In genomic region chr3:172137287-172138030, GRCh38 we compare ENCODE assay signal across 7 cellular contexts.
A peak's percentile ranks its signal among the peaks of the same experiment; 100 is the strongest.
DNase-seq lines count a peak whose midpoint lies in the region; ATAC-seq, FAIRE-seq and TF ChIP-seq lines count a peak whose summit lies in the region.

No MANE protein-coding gene starts in this region.

- H3F3A ChIP-seq in Loucy (ENCODE audit: low read depth): no peaks in the 10 kb centered on the region; the same call in 1 of the 2 replicates

- TF ChIP-seq POLR2A in HepG2 (IDR thresholded peaks at IDR 0.05; ENCODE audit: insufficient read depth in 1 of 2, low read depth in 2 of 2, low read length in 2 of 2): no peak

- H3K4me1 Mint-ChIP-seq in MCF 10A (ENCODE audit: insufficient read depth, unreplicated experiment): peaks cover 47% of the 10 kb centered on the region

- H4K20me1 ChIP-seq in Loucy (ENCODE audit: insufficient read depth, low read length, poor library complexity, severe bottlenecking) (no peaks in the 10 kb centered on the region), HepG2 (ENCODE audit: insufficient read depth, low read length) (peaks cover 68% of the 10 kb centered on the region)

- no peak for TF ChIP-seq EP300 in HepG2 (IDR thresholded peaks at IDR 0.05; ENCODE audit: low read depth in 2 of 2, low read length in 2 of 2)
- TF ChIP-seq EP300 in HepG2 (CRISPR knock-in tag; IDR thresholded peaks at IDR 0.05; ENCODE audit: borderline replicate concordance): no peak

- no peaks in the 10 kb centered on the region for H3K27me3 ChIP-seq in Loucy (ENCODE audit: insufficient read depth, low read length, poor library complexity, severe bottlenecking)
- H3K27me3 ChIP-seq in HepG2 (ENCODE audit: control insufficient read depth in 1 of 2, insufficient read depth in 2 of 2, low read length in 2 of 2): no peaks in the 10 kb centered on the region
- H3K27me3 ChIP-seq in thoracic aorta (replicated peaks; ENCODE audit: insufficient read depth): no peaks in the 10 kb centered on the region
- no peaks in the 10 kb centered on the region for H3K27me3 ChIP-seq in SJCRH30

- no peak for FAIRE-seq in HepG2 (lab: Jason Lieb, UNC)

- 83% methylated on average over 2 of the region's 2 CpGs for WGBS in HepG2 (ENCODE audit: low lambda C conversion rate)

- H3K4me3 Mint-ChIP-seq in MCF 10A (ENCODE audit: unreplicated experiment): no peak overlapping the region

- peaks cover 46% of the 10 kb centered on the region for H3K36me3 Mint-ChIP-seq in MCF 10A (ENCODE audit: insufficient read depth, unreplicated experiment)

- BruUV-seq in MCF 10A (replicated peaks; lab: Mats Ljungman, UMichigan) (no TSS peak), HepG2 (replicated peaks; lab: Mats Ljungman, UMichigan) (no TSS peak)

- TF ChIP-seq CTCF in Loucy (conservative IDR thresholded peaks at IDR 0.05; ENCODE audit: low read length) (no peak), MCF 10A (IDR thresholded peaks at IDR 0.05; ENCODE audit: unreplicated experiment) (no peak), HepG2 (CRISPR knock-in tag; IDR thresholded peaks at IDR 0.05) (no peak), thoracic aorta (IDR thresholded peaks at IDR 0.05) (no peak)

- H3K27me3 Mint-ChIP-seq in MCF 10A (ENCODE audit: insufficient read depth, unreplicated experiment): no peaks in the 10 kb centered on the region

- POLR2A ChIA-PET in MCF 10A (lab: Yijun Ruan, JAX): interaction anchor here (0.6 to 13.1 kb wide), 12 partner anchors 7 to 1410 kb away, joined by 3 to 139 read pairs (median 5); partner anchors contain the start of gene FNDC3B
- POLR2A ChIA-PET in HepG2 (lab: Yijun Ruan, JAX): interaction anchor here (1.2 to 5.0 kb wide), 3 partner anchors 9 to 98 kb away, joined by 3 to 52 read pairs (median 37); partner anchors contain the start of gene FNDC3B

- peak; percentile 57 for DNase-seq in MCF 10A (ENCODE audit: unreplicated experiment)
- no peak for DNase-seq in HepG2 (ENCODE audit: low spot score)
- no peak for DNase-seq in thoracic aorta (ENCODE audit: low spot score)
- no peak for DNase-seq in SJCRH30
- DNase-seq in NCI-H748 (lab: John Stamatoyannopoulos, UW; ENCODE audit: unreplicated experiment): no peak
- no peak for DNase-seq in caudate nucleus (lab: John Stamatoyannopoulos, UW)

- ATAC-seq in HepG2 (no peak), thoracic aorta (ENCODE audit: insufficient number of reproducible peaks, low FRiP score, low read depth) (no peak)

- H3K36me3 ChIP-seq in Loucy (ENCODE audit: insufficient read depth, low read length) (no peaks in the 10 kb centered on the region), HepG2 (replicated peaks in 1 of 2; ENCODE audit: control insufficient read depth in 1 of 2, insufficient read depth in 2 of 2, low read length in 2 of 2) (peaks cover 11 to 45% of the 10 kb centered on the region in 2 experiments), thoracic aorta (no peaks in the 10 kb centered on the region), SJCRH30 (peaks cover 17% of the 10 kb centered on the region)

- CTCF ChIA-PET in MCF 10A (lab: Yijun Ruan, JAX): interaction anchor here (0.9 to 2.0 kb wide), 6 partner anchors 9 to 365 kb away, joined by 3 to 7 read pairs (median 4); no protein-coding TSS in a partner anchor
- CTCF ChIA-PET in HepG2 (lab: Yijun Ruan, JAX; ENCODE audit: low intra/inter-chr PET ratio, low total read pairs): no interaction called here

- H3K79me2 ChIP-seq in Loucy (ENCODE audit: insufficient read depth, low read length): peaks cover 10% of the 10 kb centered on the region; the same call in 1 of the 2 replicates
- H3K79me2 ChIP-seq in HepG2 (ENCODE audit: insufficient read depth, low read length): peaks cover 90% of the 10 kb centered on the region

- in situ Hi-C loops in HepG2 (cut with HindIII; ENCODE audit: extremely low pct_ligation_motif_present, low pct_unique_long_range_greater_than_20kb): no loop called here

- H3K27ac ChIP-seq in HepG2 (ENCODE audit: extremely low read length, insufficient read depth, low read length): peak overlapping the region; percentile 89
- peak overlapping the region; percentile 41 to 58 for H3K27ac ChIP-seq in thoracic aorta
- H3K27ac ChIP-seq in SJCRH30: no peak overlapping the region
- H3K27ac ChIP-seq in caudate nucleus (ENCODE audit: low read depth, low read length): no peak overlapping the region

- H3K9ac ChIP-seq in Loucy (ENCODE audit: low read depth, low read length, poor library complexity, severe bottlenecking): peak overlapping the region; percentile 10
- no peak overlapping the region for H3K9ac ChIP-seq in HepG2 (ENCODE audit: insufficient read depth, low read depth, low read length)

- peaks cover 53% of the 10 kb centered on the region for H3K4me1 ChIP-seq in Loucy (ENCODE audit: insufficient read depth, low read length, poor library complexity, severe bottlenecking)
- peaks cover 99% of the 10 kb centered on the region for H3K4me1 ChIP-seq in HepG2 (ENCODE audit: insufficient read depth, low read length)
- peaks cover 61 to 85% of the 10 kb centered on the region in 2 donors for H3K4me1 ChIP-seq in thoracic aorta (ENCODE audit: control insufficient read depth in 1 of 2, low read depth in 2 of 2)
- H3K4me1 ChIP-seq in SJCRH30: peaks cover 31% of the 10 kb centered on the region

- H2AFZ ChIP-seq in Loucy (ENCODE audit: low read length) (no peak overlapping the region), HepG2 (ENCODE audit: low read length) (no peak overlapping the region)

- peak overlapping the region; percentile 66 for H3K27ac Mint-ChIP-seq in MCF 10A (ENCODE audit: low read depth, unreplicated experiment)

- TF ChIP-seq RAD21 in HepG2 (CRISPR knock-in tag; IDR thresholded peaks at IDR 0.05): no peak

- H3K4me2 ChIP-seq in Loucy (ENCODE audit: low read depth, low read length, poor library complexity, severe bottlenecking) (peak overlapping the region; percentile 54), HepG2 (ENCODE audit: low read depth, low read length) (peak overlapping the region; percentile 9; the same call in 1 of the 2 replicates)

- H3K9me2 ChIP-seq in Loucy (replicated peaks; ENCODE audit: low read depth, low read length): no peaks in the 10 kb centered on the region

- H3K4me3 ChIP-seq in Loucy (ENCODE audit: low read length, poor library complexity, severe bottlenecking): no peak overlapping the region
- H3K4me3 ChIP-seq in HepG2 (replicated peaks in 1 of 3; ENCODE audit: insufficient read depth in 1 of 3, low read depth in 2 of 3, low read length in 3 of 3): no peak overlapping the region
- no peak overlapping the region for H3K4me3 ChIP-seq in thoracic aorta
- H3K4me3 ChIP-seq in SJCRH30: no peak overlapping the region

- intact Hi-C loops in MCF 10A (cut with micrococcal nuclease) (no loop called here), HepG2 (cut with micrococcal nuclease; ENCODE audit: unreplicated experiment) (no loop called here)

- H3K9me3 ChIP-seq in Loucy (ENCODE audit: insufficient read depth, low read depth, low read length) (no peaks in the 10 kb centered on the region), HepG2 (ENCODE audit: low read length) (no peaks in the 10 kb centered on the region), thoracic aorta (no peaks in the 10 kb centered on the region), SJCRH30 (replicated peaks) (no peaks in the 10 kb centered on the region)

- no peaks in the 10 kb centered on the region for H3K9me3 Mint-ChIP-seq in MCF 10A (ENCODE audit: unreplicated experiment)

TF ChIP-seq in HepG2, 621 proteins besides CTCF, POLR2A, EP300 and RAD21:
- no peak for TF ChIP-seq ZNF672 (CRISPR knock-in tag; IDR thresholded peaks at IDR 0.05)
- no peak for TF ChIP-seq ZNF605 (CRISPR knock-in tag; IDR thresholded peaks at IDR 0.05)
- TF ChIP-seq ZSCAN20 (CRISPR knock-in tag; IDR thresholded peaks at IDR 0.05; ENCODE audit: borderline replicate concordance): no peak
- no peak for TF ChIP-seq ZNF782 (CRISPR knock-in tag; IDR thresholded peaks at IDR 0.05; ENCODE audit: borderline replicate concordance)
- no peak for TF ChIP-seq IRF1 (CRISPR knock-in tag; IDR thresholded peaks at IDR 0.05; ENCODE audit: low read depth)
- TF ChIP-seq CENPT (CRISPR knock-in tag; IDR thresholded peaks at IDR 0.05; ENCODE audit: low read depth): no peak
- 0 out of 2 replicates have a peak, but pooled peaks have one; percentile 2 for TF ChIP-seq ZNF878 (CRISPR knock-in tag; IDR thresholded peaks at IDR 0.05)
- peak; percentile 92 for TF ChIP-seq ZNF121 (CRISPR knock-in tag; IDR thresholded peaks at IDR 0.05)

Comparison
In these comparisons a context has a peak if more than half of its experiments do, and no peak if none do; other contexts are left out.
1. H3K27ac ChIP-seq: peak in HepG2 (single experiment) and thoracic aorta (2 of 2); none in SJCRH30 (single experiment) and caudate nucleus (single experiment).